14 cellular contexts compared by ENCODE assay signal in the genomic region with DNA sequence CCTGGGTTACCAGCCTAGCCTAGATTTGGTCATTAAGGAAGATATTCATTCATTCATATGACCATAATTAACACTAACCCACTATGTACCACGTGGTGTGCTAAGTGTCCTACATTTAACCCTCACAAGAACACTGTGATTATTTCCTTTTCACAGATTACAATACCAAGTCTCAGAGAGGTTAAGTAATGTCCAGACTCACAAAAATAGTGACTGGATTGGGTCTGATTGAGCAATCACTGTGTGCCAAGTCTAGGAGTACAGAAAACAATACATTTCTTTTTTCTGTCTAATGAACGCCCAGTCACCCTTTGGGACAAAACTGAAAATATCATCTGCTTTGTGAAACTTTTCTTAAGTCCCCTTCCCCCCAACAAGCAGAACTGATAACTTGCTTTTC. TPM values are rescaled to one million over a fixed set of nuclear protein-coding genes. Genes with fewer than 3 reads are reported as not detected.
"Had no signal": no experiment of that assay in that cellular context is flagged by ENCODE, and none has a peak within 500 bp of the region (broad histone marks: within the 10 kb centered on the region; RNA-seq: fewer than 3 reads in every experiment).

No MANE protein-coding gene starts in this region.

- H3K27ac Mint-ChIP-seq: activated CD4-positive, alpha-beta memory T cell treated with anti-CD3 and anti-CD28 coated beads, Interleukin-2, amount 10 ng/mL, durations not matched to agents 7 days and 5 days; activated CD4-positive, alpha-beta T cell treated with anti-CD3 and anti-CD28 coated beads for 36 hours had no signal

- H3K9me3 Mint-ChIP-seq: activated CD4-positive, alpha-beta memory T cell treated with anti-CD3 and anti-CD28 coated beads, Interleukin-2, amount 10 ng/mL, durations not matched to agents 7 days and 5 days had no signal

- H3K27me3 ChIP-seq: vagina had no signal

- ATAC-seq: activated CD4-positive, alpha-beta T cell treated with anti-CD3 and anti-CD28 coated beads for 36 hours; pancreas had no signal

- DNase-seq: activated CD4-positive, alpha-beta memory T cell treated with anti-CD3 and anti-CD28 coated beads, Interleukin-2, amount 10 ng/mL, durations not matched to agents 7 days and 5 days; central memory CD4-positive, alpha-beta T cell; effector memory CD4-positive, alpha-beta T cell; kidney glomerular epithelial cell; pancreas; stimulated activated CD4-positive, alpha-beta T cell treated with anti-CD3 and anti-CD28 coated beads, Interleukin-15, amount 100 ng/mL, for 24 hours; stimulated activated CD4-positive, alpha-beta T cell treated with anti-CD3 and anti-CD28 coated beads, Interleukin-4, amount 100 ng/mL, for 24 hours; stomach; T1000 had no signal

- H3K4me3 Mint-ChIP-seq: activated CD4-positive, alpha-beta memory T cell treated with anti-CD3 and anti-CD28 coated beads, Interleukin-2, amount 10 ng/mL, durations not matched to agents 7 days and 5 days; activated CD4-positive, alpha-beta T cell treated with anti-CD3 and anti-CD28 coated beads for 36 hours had no signal

- H3K9me3 ChIP-seq: pancreas, stomach, vagina had no signal

- H3K4me3 ChIP-seq: pancreas, stomach, vagina had no signal

- H3K4me1 ChIP-seq: pancreas had no signal

- H3K36me3 ChIP-seq: pancreas, stomach, vagina, WERI-Rb-1 had no signal

- H3K27ac ChIP-seq: pancreas, stomach, vagina, WERI-Rb-1 had no signal

RNA-seq across cellular contexts. Expression of a gene that starts 13.9 kb away (rescaled TPM):
- total RNA-seq: fibroblast of lung, liver, pancreas, vagina had no signal
